8 cellular contexts compared by ENCODE assay signal in genomic region chr4:158670975-158671664, GRCh38. TPM values are rescaled to one million over a fixed set of nuclear protein-coding genes. Genes with fewer than 3 reads are reported as not detected.
DNase-seq lines count a peak whose midpoint lies in the region; ATAC-seq and TF ChIP-seq lines count a peak whose summit lies in the region.

No MANE protein-coding gene starts in this region.

- peak overlapping the region; percentile 42 for H3K9ac ChIP-seq in endocrine pancreas (ENCODE audit: control insufficient read depth, insufficient read depth, low read length)
- peak overlapping the region; percentile 85 for H3K9ac ChIP-seq in mesendoderm (ENCODE audit: low read length)

- H3K4me1 ChIP-seq in endocrine pancreas (ENCODE audit: control insufficient read depth, insufficient read depth, low read length) (peaks cover 7% of the 10 kb centered on the region), mesendoderm (ENCODE audit: control insufficient read depth, low read depth, low read length) (no peaks in the 10 kb centered on the region)

- H2BK15ac ChIP-seq in mesendoderm (replicated peaks; ENCODE audit: low read depth): no peak overlapping the region

- H3K36me3 ChIP-seq in endocrine pancreas (ENCODE audit: control insufficient read depth, insufficient read depth, low read length) (no peaks in the 10 kb centered on the region), mesendoderm (ENCODE audit: control insufficient read depth, insufficient read depth, low read length) (no peaks in the 10 kb centered on the region)

- TF ChIP-seq CTCF in activated CD8-positive, alpha-beta T cell treated with anti-CD3 and anti-CD28 coated beads for 36 hours (IDR thresholded peaks at IDR 0.05): no peak

- CTCF ChIA-PET in activated CD8-positive, alpha-beta T cell treated with anti-CD3 and anti-CD28 coated beads for 36 hours (lab: Charles Lee): interaction anchor here (1.1 to 1.5 kb wide), 3 partner anchors 98 to 531 kb away, joined by 3 to 5 read pairs (median 3); partner anchors contain the start of gene FNIP2

- POLR2A ChIA-PET in activated CD8-positive, alpha-beta T cell treated with anti-CD3 and anti-CD28 coated beads for 36 hours (lab: Charles Lee): interaction anchor here (0.6 to 1.8 kb wide), 5 partner anchors 15 to 426 kb away, joined by 3 to 6 read pairs (median 3); no protein-coding TSS in a partner anchor

- H3K27ac ChIP-seq in mesendoderm (ENCODE audit: low read depth, low read length): peak overlapping the region; percentile 85

- peaks cover 3% of the 10 kb centered on the region for H3K79me1 ChIP-seq in mesendoderm (ENCODE audit: low read length)

- DNase-seq in Ammon's horn (ENCODE audit: low spot score) (peak; percentile 79), NCI-H524 treated with DMSO at 0.1 percent for 48 hours (lab: John Stamatoyannopoulos, UW) (peak; percentile 66), mesendoderm (peak; percentile 88)
- peak; percentile 85 for DNase-seq in activated CD8-positive, alpha-beta T cell treated with anti-CD3 and anti-CD28 coated beads for 36 hours
- peak; percentile 21 for DNase-seq in stimulated activated CD8-positive, alpha-beta memory T cell treated with anti-CD3 and anti-CD28 coated beads, Interleukin-15, amount 100 ng/mL, for 24 hours (ENCODE audit: low read depth)

- H3K27me3 ChIP-seq in endocrine pancreas (ENCODE audit: control insufficient read depth, insufficient read depth, low read length) (no peaks in the 10 kb centered on the region), mesendoderm (ENCODE audit: insufficient read depth, low read length, poor library complexity) (no peaks in the 10 kb centered on the region)

- intact Hi-C loops in activated CD8-positive, alpha-beta T cell treated with anti-CD3 and anti-CD28 coated beads for 36 hours (cut with micrococcal nuclease): loop anchor here (5.0 kb wide), 2 partner anchors 51 to 431 kb away; partner anchors contain the start of genes PPID and RAPGEF2

- H3K27ac Mint-ChIP-seq in activated CD8-positive, alpha-beta T cell treated with anti-CD3 and anti-CD28 coated beads for 36 hours: peak overlapping the region; percentile 98

- peak overlapping the region; percentile 9 for H2BK5ac ChIP-seq in mesendoderm (ENCODE audit: low read length)

- H3K4me3 Mint-ChIP-seq in activated CD8-positive, alpha-beta T cell treated with anti-CD3 and anti-CD28 coated beads for 36 hours: peak overlapping the region; percentile 98

- H3K18ac ChIP-seq in mesendoderm (ENCODE audit: low read length): no peak overlapping the region

- peak overlapping the region; percentile 74 for H3K4me2 ChIP-seq in mesendoderm (ENCODE audit: low read length)

- H3K4ac ChIP-seq in mesendoderm (ENCODE audit: low read depth, low read length): no peak overlapping the region

- peak overlapping the region; percentile 29 for H2BK120ac ChIP-seq in mesendoderm (ENCODE audit: low read depth, low read length)

- H3K9me3 ChIP-seq in endocrine pancreas (ENCODE audit: control insufficient read depth, low read length): no peaks in the 10 kb centered on the region

- H3K4me3 ChIP-seq in endocrine pancreas (ENCODE audit: control insufficient read depth, insufficient read depth, low read length) (peak overlapping the region; percentile 69), mesendoderm (ENCODE audit: low read length) (peak overlapping the region; percentile 48)

- no peak overlapping the region for H4K8ac ChIP-seq in mesendoderm (ENCODE audit: low read depth, low read length)

- WGBS in mesendoderm (ENCODE audit: extremely low coverage, insufficient coverage, low lambda C conversion rate): no CpG with 5 or more reads among the region's 35 CpGs

- ATAC-seq in GM18873 (IDR thresholded peaks at IDR 0.05; ENCODE audit: low FRiP score, unreplicated experiment) (peak; percentile 24), HG03159 (IDR thresholded peaks at IDR 0.05; ENCODE audit: unreplicated experiment) (peak; percentile 26)
- peak; percentile 28 for ATAC-seq in activated CD8-positive, alpha-beta T cell treated with anti-CD3 and anti-CD28 coated beads for 36 hours

- peaks cover 13% of the 10 kb centered on the region for H3K36me3 Mint-ChIP-seq in activated CD8-positive, alpha-beta T cell treated with anti-CD3 and anti-CD28 coated beads for 36 hours (ENCODE audit: low read depth)

- peaks cover 28% of the 10 kb centered on the region for H3K4me1 Mint-ChIP-seq in activated CD8-positive, alpha-beta T cell treated with anti-CD3 and anti-CD28 coated beads for 36 hours (ENCODE audit: low read depth)

- peak overlapping the region; percentile 93 for H3K56ac ChIP-seq in mesendoderm (ENCODE audit: low read length)

- H2AK5ac ChIP-seq in mesendoderm (ENCODE audit: low read length): no peak overlapping the region

- no peaks in the 10 kb centered on the region for H3K27me3 Mint-ChIP-seq in activated CD8-positive, alpha-beta T cell treated with anti-CD3 and anti-CD28 coated beads for 36 hours

- peaks cover 7% of the 10 kb centered on the region for H3K79me2 ChIP-seq in mesendoderm (ENCODE audit: control insufficient read depth, insufficient read depth, low read length)

- no peaks in the 10 kb centered on the region for H3K9me3 Mint-ChIP-seq in activated CD8-positive, alpha-beta T cell treated with anti-CD3 and anti-CD28 coated beads for 36 hours

- no peak overlapping the region for H4K5ac ChIP-seq in mesendoderm (ENCODE audit: low read length)

- no peak overlapping the region for H3K23ac ChIP-seq in mesendoderm (ENCODE audit: low read length)

RNA-seq across cellular contexts. Expression of gene C4orf46, which starts 0.6 kb away (rescaled TPM):
- 10 to 100 TPM; 17.7 to 19.0 TPM for total RNA-seq in activated CD8-positive, alpha-beta T cell treated with anti-CD3 and anti-CD28 coated beads for 36 hours
- 25.8 TPM for polyA plus RNA-seq in mesendoderm (2013, experiment 1 of 2)
- polyA plus RNA-seq in mesendoderm (2013, experiment 2 of 2): 25.4 TPM

RNA-seq across cellular contexts. Expression of gene ETFDH, which starts 1.0 kb away (rescaled TPM):
- 10 to 100 TPM; 28.8 to 31.6 TPM for total RNA-seq in activated CD8-positive, alpha-beta T cell treated with anti-CD3 and anti-CD28 coated beads for 36 hours
- 14.7 TPM for polyA plus RNA-seq in mesendoderm (2013, experiment 1 of 2)
- polyA plus RNA-seq in mesendoderm (2013, experiment 2 of 2): 14.3 TPM

RNA-seq across cellular contexts. Expression of gene PPID, which starts 52.1 kb away (rescaled TPM):
- 10 to 100 TPM; 66.5 to 69.3 TPM for total RNA-seq in activated CD8-positive, alpha-beta T cell treated with anti-CD3 and anti-CD28 coated beads for 36 hours
- 60.3 TPM for polyA plus RNA-seq in mesendoderm (2013, experiment 1 of 2)
- polyA plus RNA-seq in mesendoderm (2013, experiment 2 of 2): 60.1 TPM

Comparison
In these comparisons a context has a peak if more than half of its experiments do, and no peak if none do; other contexts are left out.
1. Peak in every context shown above with its lines: DNase-seq, ATAC-seq, H3K4me3 ChIP-seq and H3K27ac ChIP-seq.
2. DNase-seq: peak in every context shown above with its lines; median percentile 88 in mesendoderm; 85 in activated CD8-positive, alpha-beta T cell treated with anti-CD3 and anti-CD28 coated beads for 36 hours; 79 in Ammon's horn; 66 in NCI-H524 treated with DMSO at 0.1 percent for 48 hours; 21 in stimulated activated CD8-positive, alpha-beta memory T cell treated with anti-CD3 and anti-CD28 coated beads, Interleukin-15, amount 100 ng/mL, for 24 hours.